30 cellular contexts compared by ENCODE assay signal in the genomic region with DNA sequence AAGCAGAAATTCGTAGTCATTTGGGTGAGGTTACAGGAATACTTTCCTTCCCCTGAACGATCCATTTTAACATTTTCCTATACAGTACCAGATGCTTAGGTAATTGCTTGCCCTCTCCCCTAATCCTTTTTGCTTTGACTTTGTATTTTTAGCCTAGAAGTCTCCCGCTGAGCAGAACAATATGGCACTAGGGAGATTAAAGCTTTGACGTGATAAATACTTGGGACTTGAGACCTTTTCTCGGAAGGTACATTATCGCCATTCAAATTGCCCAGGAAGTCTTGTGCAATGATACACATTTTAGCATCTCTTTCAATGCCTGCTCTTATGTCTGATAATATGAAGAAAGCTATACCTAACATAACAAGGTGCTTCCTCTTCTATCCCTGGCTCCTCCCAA. TPM values are rescaled to one million over a fixed set of nuclear protein-coding genes. Genes with fewer than 3 reads are reported as not detected.
"Had no signal": no experiment of that assay in that cellular context is flagged by ENCODE, and none has a peak within 500 bp of the region (broad histone marks: within the 10 kb centered on the region; RNA-seq: fewer than 3 reads in every experiment).

No MANE protein-coding gene starts in this region.

- H3K9me3 Mint-ChIP-seq: T-helper 2 cell treated with Interferon-gamma antibody and Interleukin-4, amounts not matched to agents 5 μg/mL and 100 μg/mL, for 36 hours had no signal

- H3K4me3 ChIP-seq: body of pancreas, esophagus squamous epithelium, heart right ventricle, left ventricle myocardium inferior, psoas muscle, smooth muscle cell, stomach, thyroid gland, upper lobe of right lung had no signal

- H3K27me3 ChIP-seq: body of pancreas, thyroid gland had no signal

- DNase-seq: activated CD4-positive, alpha-beta T cell treated with anti-CD3 and anti-CD28 coated beads for 4 hours; activated CD4-positive, alpha-beta T cell treated with anti-CD3 and anti-CD28 coated beads, Interleukin-2, amount 50 U/mL, for 48 hours; activated CD4-positive, CD25-positive, alpha-beta regulatory T cell; activated CD8-positive, alpha-beta memory T cell treated with anti-CD3 and anti-CD28 coated beads for 24 hours; activated effector memory CD4-positive, alpha-beta T cell treated with Interleukin-2 at 50 U/mL for 16 hours; activated naive CD4-positive, alpha-beta T cell treated with Interleukin-2 at 50 U/mL for 16 hours; aorta; body of pancreas; dermis blood vessel endothelial cell; effector CD4-positive, alpha-beta T cell; esophagus squamous epithelium; foreskin melanocyte; heart right ventricle; left ventricle myocardium inferior; psoas muscle; stimulated activated CD4-positive, alpha-beta T cell treated with anti-CD3 and anti-CD28 coated beads, Interleukin-1b, Interleukin-23, amount 100 ng/mL, for 48 hours; stimulated activated naive B cell treated with anti-CD40 and anti-IgM and Interleukin-4, amounts not matched to agents 10 μg/mL and 1 μg/mL and 100 μg/mL, for 72 hours; stomach; thyroid gland; upper lobe of right lung had no signal

- H3K36me3 ChIP-seq: esophagus squamous epithelium, heart right ventricle, left ventricle myocardium inferior, stomach, thyroid gland, upper lobe of right lung had no signal

- H3K9me3 ChIP-seq: body of pancreas, esophagus squamous epithelium, left ventricle myocardium inferior, psoas muscle, thyroid gland, upper lobe of right lung had no signal

- H3K4me1 ChIP-seq: body of pancreas, esophagus squamous epithelium, heart right ventricle, left ventricle myocardium inferior, parathyroid adenoma, psoas muscle, stomach, thyroid gland, upper lobe of right lung had no signal

- ATAC-seq: body of pancreas; heart right ventricle; psoas muscle; stimulated activated naive B cell treated with anti-CD40 and anti-IgM and Interleukin-4, amounts not matched to agents 10 μg/mL and 1 μg/mL and 100 μg/mL, for 72 hours; upper lobe of right lung had no signal

- H3K4me1 Mint-ChIP-seq: stimulated activated naive B cell treated with anti-CD40 and anti-IgM and Interleukin-4, amounts not matched to agents 10 μg/mL and 1 μg/mL and 100 μg/mL, for 72 hours had no signal

- H3K27ac ChIP-seq: body of pancreas, epithelial cell of prostate, esophagus squamous epithelium, heart right ventricle, left ventricle myocardium inferior, parathyroid adenoma, psoas muscle, stomach, thyroid gland, upper lobe of right lung had no signal

- H3K36me3 Mint-ChIP-seq: activated naive CD8-positive, alpha-beta T cell; stimulated activated naive B cell treated with anti-CD40 and anti-IgM and Interleukin-4, amounts not matched to agents 10 μg/mL and 1 μg/mL and 100 μg/mL, for 72 hours had no signal

- H3K27ac Mint-ChIP-seq: activated naive CD8-positive, alpha-beta T cell; nephron; stimulated activated naive B cell treated with anti-CD40 and anti-IgM and Interleukin-4, amounts not matched to agents 10 μg/mL and 1 μg/mL and 100 μg/mL, for 72 hours; T-helper 2 cell treated with Interferon-gamma antibody and Interleukin-4, amounts not matched to agents 5 μg/mL and 100 μg/mL, for 36 hours had no signal

- H3K4me3 Mint-ChIP-seq: activated naive CD8-positive, alpha-beta T cell; nephron; stimulated activated naive B cell treated with anti-CD40 and anti-IgM and Interleukin-4, amounts not matched to agents 10 μg/mL and 1 μg/mL and 100 μg/mL, for 72 hours; T-helper 2 cell treated with Interferon-gamma antibody and Interleukin-4, amounts not matched to agents 5 μg/mL and 100 μg/mL, for 36 hours had no signal

RNA-seq across cellular contexts. Expression of a gene that starts 22.9 kb away (rescaled TPM):
- total RNA-seq: aorta, body of pancreas, dermis blood vessel endothelial cell, esophagus squamous epithelium, glomerular endothelial cell, heart right ventricle, left ventricle myocardium inferior, lung microvascular endothelial cell, mucosa of gallbladder, psoas muscle, stomach, upper lobe of right lung had no signal
- polyA plus RNA-seq: adipose tissue, aorta, heart right ventricle, psoas muscle, smooth muscle cell, stomach had no signal
